9 cellular contexts compared by ENCODE assay signal in genomic region chr17:78865682-78866390, GRCh38. TPM values are rescaled to one million over a fixed set of nuclear protein-coding genes. Genes with fewer than 3 reads are reported as not detected.
A peak's percentile ranks its signal among the peaks of the same experiment; 100 is the strongest.
DNase-seq lines count a peak whose midpoint lies in the region; TF ChIP-seq lines count a peak whose summit lies in the region.
"Had no signal": no experiment of that assay in that cellular context is flagged by ENCODE, and none has a peak within 500 bp of the region (broad histone marks: within the 10 kb centered on the region; RNA-seq: fewer than 3 reads in every experiment).

No MANE protein-coding gene starts in this region.

- H3K36me3 ChIP-seq in SJCRH30 = peaks cover 37% of the 10 kb centered on the region

- H3K9me3 Mint-ChIP-seq in activated naive CD4-positive, alpha-beta T cell treated with anti-CD3 and anti-CD28 coated beads, Interleukin-2, amount 10 ng/mL, durations not matched to agents 7 days and 5 days = no peaks in the 10 kb centered on the region
- H3K9me3 Mint-ChIP-seq in glutamatergic neuron (ENCODE audit: unreplicated experiment) (peaks cover 7% of the 10 kb centered on the region), type B pancreatic cell (no peaks in the 10 kb centered on the region)
- H3K9me3 Mint-ChIP-seq: activated naive CD4-positive, alpha-beta T cell treated with anti-CD3 and anti-CD28 coated beads, Interleukin-2, amount 50 U/mL, for 24 hours had no signal

- DNase-seq in D341Med (ENCODE audit: low spot score) (peak; percentile 88), LHCN-M2 (ENCODE audit: low read depth) (peak; percentile 78), SJCRH30 (peak; percentile 81 to 94), glutamatergic neuron (peak; percentile 83), posterior cingulate gyrus (peak; percentile 80 to 98 (median 90)), type B pancreatic cell (ENCODE audit: extremely low spot score, unreplicated experiment) (peak; percentile 84), NCI-H128 (lab: John Stamatoyannopoulos, UW; ENCODE audit: unreplicated experiment) (no peak)
- peak; percentile 75 for DNase-seq in activated naive CD4-positive, alpha-beta T cell treated with anti-CD3 and anti-CD28 coated beads, Interleukin-2, amount 10 ng/mL, durations not matched to agents 7 days and 5 days

- no peak overlapping the region for H3K27ac Mint-ChIP-seq in activated naive CD4-positive, alpha-beta T cell treated with anti-CD3 and anti-CD28 coated beads, Interleukin-2, amount 10 ng/mL, durations not matched to agents 7 days and 5 days
- H3K27ac Mint-ChIP-seq in glutamatergic neuron (ENCODE audit: unreplicated experiment) (no peak overlapping the region), type B pancreatic cell (peak overlapping the region; percentile 55)
- H3K27ac Mint-ChIP-seq: activated naive CD4-positive, alpha-beta T cell treated with anti-CD3 and anti-CD28 coated beads, Interleukin-2, amount 50 U/mL, for 24 hours had no signal

- no peaks in the 10 kb centered on the region for H3K36me3 Mint-ChIP-seq in activated naive CD4-positive, alpha-beta T cell treated with anti-CD3 and anti-CD28 coated beads, Interleukin-2, amount 10 ng/mL, durations not matched to agents 7 days and 5 days
- H3K36me3 Mint-ChIP-seq in glutamatergic neuron (ENCODE audit: unreplicated experiment) (peaks cover 8% of the 10 kb centered on the region), type B pancreatic cell (peaks cover 28% of the 10 kb centered on the region)
- H3K36me3 Mint-ChIP-seq: activated naive CD4-positive, alpha-beta T cell treated with anti-CD3 and anti-CD28 coated beads, Interleukin-2, amount 50 U/mL, for 24 hours had no signal

- no peaks in the 10 kb centered on the region for H3K4me1 ChIP-seq in SJCRH30

- no peak overlapping the region for H3K4me3 Mint-ChIP-seq in activated naive CD4-positive, alpha-beta T cell treated with anti-CD3 and anti-CD28 coated beads, Interleukin-2, amount 10 ng/mL, durations not matched to agents 7 days and 5 days
- H3K4me3 Mint-ChIP-seq in glutamatergic neuron (ENCODE audit: unreplicated experiment) = no peak overlapping the region
- H3K4me3 Mint-ChIP-seq in type B pancreatic cell = no peak overlapping the region
- H3K4me3 Mint-ChIP-seq: activated naive CD4-positive, alpha-beta T cell treated with anti-CD3 and anti-CD28 coated beads, Interleukin-2, amount 50 U/mL, for 24 hours had no signal

- CTCF ChIA-PET in activated naive CD4-positive, alpha-beta T cell treated with anti-CD3 and anti-CD28 coated beads, Interleukin-2, amount 10 ng/mL, durations not matched to agents 7 days and 5 days (lab: Charles Lee) = interaction anchor here (0.6 to 5.6 kb wide), 15 partner anchors 10 to 527 kb away, joined by 3 to 51 read pairs (median 3); partner anchors contain the start of gene LGALS3BP

- H3K4me3 ChIP-seq in SJCRH30 = no peak overlapping the region

- peak; percentile 88 for TF ChIP-seq CTCF in glutamatergic neuron (IDR thresholded peaks at IDR 0.05; ENCODE audit: partially characterized antibody, unreplicated experiment)
- TF ChIP-seq CTCF in type B pancreatic cell (conservative IDR thresholded peaks at IDR 0.05) = peak; percentile 92

- H3K27me3 Mint-ChIP-seq in activated naive CD4-positive, alpha-beta T cell treated with anti-CD3 and anti-CD28 coated beads, Interleukin-2, amount 10 ng/mL, durations not matched to agents 7 days and 5 days = peaks cover 27% of the 10 kb centered on the region
- H3K27me3 Mint-ChIP-seq in glutamatergic neuron (ENCODE audit: unreplicated experiment) (peaks cover 2% of the 10 kb centered on the region), type B pancreatic cell (no peaks in the 10 kb centered on the region)
- H3K27me3 Mint-ChIP-seq: activated naive CD4-positive, alpha-beta T cell treated with anti-CD3 and anti-CD28 coated beads, Interleukin-2, amount 50 U/mL, for 24 hours had no signal

- H3K9me3 ChIP-seq in SJCRH30 (replicated peaks) = no peaks in the 10 kb centered on the region

- peaks cover 4% of the 10 kb centered on the region for H3K4me1 Mint-ChIP-seq in activated naive CD4-positive, alpha-beta T cell treated with anti-CD3 and anti-CD28 coated beads, Interleukin-2, amount 10 ng/mL, durations not matched to agents 7 days and 5 days
- H3K4me1 Mint-ChIP-seq in glutamatergic neuron (ENCODE audit: low read depth, unreplicated experiment) = no peaks in the 10 kb centered on the region
- peaks cover 5% of the 10 kb centered on the region for H3K4me1 Mint-ChIP-seq in type B pancreatic cell (ENCODE audit: unreplicated experiment)
- H3K4me1 Mint-ChIP-seq: activated naive CD4-positive, alpha-beta T cell treated with anti-CD3 and anti-CD28 coated beads, Interleukin-2, amount 50 U/mL, for 24 hours had no signal

- no peaks in the 10 kb centered on the region for H3K27me3 ChIP-seq in SJCRH30

- H3K27ac ChIP-seq in SJCRH30 = no peak overlapping the region

- intact Hi-C loops in posterior cingulate gyrus (cut with DNase I) = loop anchor here (1.0 kb wide), 1 partner anchor 105 kb away; no protein-coding TSS in a partner anchor

RNA-seq across cellular contexts. Expression of gene USP36, which starts 25.2 kb away (rescaled TPM):
- total RNA-seq in LHCN-M2 (2014; rRNA removed) = 21.4 and 21.6 TPM in 2 replicates
- polyA plus RNA-seq in LHCN-M2 (2012) = 18.9 TPM
- total RNA-seq in SJCRH30 (2014; rRNA removed; shearing (Covaris generic)) = 42.8 and 48.2 TPM in 2 replicates
- 45.3 TPM for total RNA-seq in glutamatergic neuron (ENCODE audit: unreplicated experiment)
- 53.4 and 58.6 TPM in 2 replicates for total RNA-seq in type B pancreatic cell (ENCODE audit: low replicate concordance)

RNA-seq across cellular contexts. Expression of gene CEP295NL, which starts 37.2 kb away (rescaled TPM):
- total RNA-seq in LHCN-M2 (2014; rRNA removed) (0.17 and 0.32 TPM in 2 replicates), glutamatergic neuron (ENCODE audit: unreplicated experiment) (6.4 TPM), type B pancreatic cell (ENCODE audit: low replicate concordance) (3.8 and 4.4 TPM in 2 replicates)
- polyA plus RNA-seq in LHCN-M2 (2012) = 0.24 TPM
- total RNA-seq in SJCRH30 (2014; rRNA removed; shearing (Covaris generic)) = 1.3 TPM in 2 replicates

RNA-seq across cellular contexts. Expression of gene TIMP2, which starts 59.4 kb away (rescaled TPM):
- total RNA-seq in LHCN-M2 (2014; rRNA removed) = 94.7 and 127 TPM in 2 replicates
- 273 TPM for polyA plus RNA-seq in LHCN-M2 (2012)
- 65.6 and 66.9 TPM in 2 replicates for total RNA-seq in SJCRH30 (2014; rRNA removed; shearing (Covaris generic))
- 121 TPM for total RNA-seq in glutamatergic neuron (ENCODE audit: unreplicated experiment)
- total RNA-seq in type B pancreatic cell (ENCODE audit: low replicate concordance) = 125 and 192 TPM in 2 replicates
